13 cellular contexts compared by ENCODE assay signal in the genomic region with DNA sequence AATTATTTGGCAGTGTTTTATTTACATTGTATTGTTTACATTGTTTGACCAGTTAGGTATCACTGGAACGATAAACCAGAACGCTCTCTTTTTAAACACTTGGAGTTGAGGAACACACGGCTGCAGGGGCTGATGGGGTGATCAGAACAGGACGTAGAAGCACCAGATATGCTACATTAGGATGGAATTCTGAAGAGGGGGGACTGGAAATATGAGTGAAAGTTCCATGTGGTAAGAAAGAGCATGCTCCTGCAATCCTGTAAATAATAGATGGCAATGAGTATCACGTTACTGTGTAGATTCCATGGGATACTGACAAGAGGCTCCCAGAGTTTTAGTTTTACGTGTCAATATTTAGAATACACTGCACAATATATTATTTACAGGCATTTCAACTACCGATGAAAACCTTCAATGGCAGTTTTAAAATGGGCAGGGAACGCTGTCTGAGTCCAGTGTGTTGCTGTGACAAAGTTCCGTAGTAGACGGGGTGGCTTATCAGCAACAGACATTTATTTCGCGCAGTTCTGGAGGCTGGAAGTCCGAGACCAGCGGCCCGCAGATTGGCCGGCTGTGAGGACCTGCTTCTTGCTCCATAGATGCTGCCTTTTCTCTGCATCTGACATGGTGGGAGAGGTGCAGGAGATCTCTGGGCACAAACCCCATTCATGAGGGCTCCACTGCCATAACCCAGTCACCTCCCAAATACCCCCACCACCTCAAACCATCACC. TPM values are rescaled to one million over a fixed set of nuclear protein-coding genes. Genes with fewer than 3 reads are reported as not detected.
DNase-seq lines count a peak whose midpoint lies in the region; ATAC-seq and TF ChIP-seq lines count a peak whose summit lies in the region.
"Had no signal": no experiment of that assay in that cellular context is flagged by ENCODE, and none has a peak within 500 bp of the region (broad histone marks: within the 10 kb centered on the region; RNA-seq: fewer than 3 reads in every experiment).

No MANE protein-coding gene starts in this region.

- H3K27me3 Mint-ChIP-seq in Caco-2 (ENCODE audit: insufficient read depth, unreplicated experiment) (no peaks in the 10 kb centered on the region), naive B cell (no peaks in the 10 kb centered on the region)
- H3K27me3 Mint-ChIP-seq in activated T-helper 1 cell treated with anti-CD3 and anti-CD28 coated beads, Interleukin-12 subunit alpha, Interleukin-12 subunit beta, Interleukin-2, Interleukin-4 antibody, amounts not matched to agents 30 ng/mL and 10 ng/mL and 1 ng/mL, durations not matched to agents 14 hours and 24 hours and 36 hours (ENCODE audit: insufficient read depth) = no peaks in the 10 kb centered on the region
- H3K27me3 Mint-ChIP-seq: CD4-positive, CD25-positive, alpha-beta regulatory T cell had no signal

- POLR2A ChIA-PET in AG04450 (lab: Yijun Ruan, JAX) = no interaction called here
- POLR2A ChIA-PET in Caco-2 (lab: Charles Lee) = no interaction called here

- peaks cover 1% of the 10 kb centered on the region; the same call in 1 of the 2 replicates for H3K36me3 ChIP-seq in Caco-2 (ENCODE audit: control insufficient read depth, insufficient read depth, low read length)

- peaks cover 10% of the 10 kb centered on the region for H3K4me1 ChIP-seq in Caco-2

- no TSS peak for BruUV-seq in Caco-2 (replicated peaks; lab: Mats Ljungman, UMichigan)

- peaks cover 6% of the 10 kb centered on the region; the same call in 1 of the 2 replicates for H3K9me3 ChIP-seq in AG04450 (ENCODE audit: control insufficient read depth, insufficient read depth, low read length)
- H3K9me3 ChIP-seq in Caco-2 = no peaks in the 10 kb centered on the region
- H3K9me3 ChIP-seq: psoas muscle had no signal

- peak overlapping the region; percentile 57 for H3K27ac ChIP-seq in AG04450 (ENCODE audit: low read depth, low read length)
- H3K27ac ChIP-seq: psoas muscle had no signal

- CTCF ChIA-PET in AG04450 (lab: Charles Lee) (no interaction called here), Caco-2 (lab: Charles Lee) (no interaction called here)

- DNase-seq in AG04450 (ENCODE audit: low read depth, low spot score) = no peak
- no peak for DNase-seq in Caco-2
- DNase-seq in activated T-helper 1 cell treated with anti-CD3 and anti-CD28 coated beads, Interleukin-12 subunit alpha, Interleukin-12 subunit beta, Interleukin-2, Interleukin-4 antibody, amounts not matched to agents 30 ng/mL and 10 ng/mL and 1 ng/mL, durations not matched to agents 14 hours and 24 hours and 36 hours (ENCODE audit: low spot score) = no peak
- no peak for DNase-seq in naive B cell
- no peak for DNase-seq in kidney glomerular epithelial cell (lab: John Stamatoyannopoulos, UW)
- DNase-seq in effector CD8-positive, alpha-beta T cell (lab: John Stamatoyannopoulos, UW) = no peak
- DNase-seq: CD4-positive, CD25-positive, alpha-beta regulatory T cell; stimulated activated CD8-positive, alpha-beta memory T cell treated with anti-CD3 and anti-CD28 coated beads, Interleukin-4, amount 100 ng/mL, for 48 hours; T-helper 2 cell had no signal

- H3K36me3 Mint-ChIP-seq in Caco-2 (ENCODE audit: insufficient read depth, unreplicated experiment) (peaks cover 34% of the 10 kb centered on the region), naive B cell (peaks cover 0 to 9% of the 10 kb centered on the region in 2 donors)
- H3K36me3 Mint-ChIP-seq in activated T-helper 1 cell treated with anti-CD3 and anti-CD28 coated beads, Interleukin-12 subunit alpha, Interleukin-12 subunit beta, Interleukin-2, Interleukin-4 antibody, amounts not matched to agents 30 ng/mL and 10 ng/mL and 1 ng/mL, durations not matched to agents 14 hours and 24 hours and 36 hours (ENCODE audit: low read depth) = peaks cover 22% of the 10 kb centered on the region

- H3K4me1 Mint-ChIP-seq in Caco-2 (ENCODE audit: low read depth, unreplicated experiment) (peaks cover 15% of the 10 kb centered on the region), naive B cell (peaks cover 20 to 30% (median 24%) of the 10 kb centered on the region in 3 donors)
- H3K4me1 Mint-ChIP-seq in activated T-helper 1 cell treated with anti-CD3 and anti-CD28 coated beads, Interleukin-12 subunit alpha, Interleukin-12 subunit beta, Interleukin-2, Interleukin-4 antibody, amounts not matched to agents 30 ng/mL and 10 ng/mL and 1 ng/mL, durations not matched to agents 14 hours and 24 hours and 36 hours (ENCODE audit: low read depth) = peaks cover 37% of the 10 kb centered on the region

- no peaks in the 10 kb centered on the region for H3K9me3 Mint-ChIP-seq in Caco-2 (ENCODE audit: unreplicated experiment)
- H3K9me3 Mint-ChIP-seq in activated T-helper 1 cell treated with anti-CD3 and anti-CD28 coated beads, Interleukin-12 subunit alpha, Interleukin-12 subunit beta, Interleukin-2, Interleukin-4 antibody, amounts not matched to agents 30 ng/mL and 10 ng/mL and 1 ng/mL, durations not matched to agents 14 hours and 24 hours and 36 hours = no peaks in the 10 kb centered on the region
- H3K9me3 Mint-ChIP-seq in naive B cell = no peaks in the 10 kb centered on the region
- H3K9me3 Mint-ChIP-seq: CD4-positive, CD25-positive, alpha-beta regulatory T cell; GM23338; mesothelial cell of epicardium had no signal

- intact Hi-C loops in Caco-2 (cut with micrococcal nuclease; ENCODE audit: unreplicated experiment) = no loop called here
- intact Hi-C loops in activated T-helper 1 cell treated with anti-CD3 and anti-CD28 coated beads, Interleukin-12 subunit alpha, Interleukin-12 subunit beta, Interleukin-2, Interleukin-4 antibody, amounts not matched to agents 30 ng/mL and 10 ng/mL and 1 ng/mL, durations not matched to agents 14 hours and 24 hours and 36 hours (cut with micrococcal nuclease) = no loop called here

- H3K4me3 Mint-ChIP-seq in Caco-2 (ENCODE audit: unreplicated experiment) (no peak overlapping the region), naive B cell (no peak overlapping the region)
- H3K4me3 Mint-ChIP-seq in activated T-helper 1 cell treated with anti-CD3 and anti-CD28 coated beads, Interleukin-12 subunit alpha, Interleukin-12 subunit beta, Interleukin-2, Interleukin-4 antibody, amounts not matched to agents 30 ng/mL and 10 ng/mL and 1 ng/mL, durations not matched to agents 14 hours and 24 hours and 36 hours = no peak overlapping the region
- H3K4me3 Mint-ChIP-seq: GM23338, mesothelial cell of epicardium had no signal

- H3K27ac Mint-ChIP-seq in Caco-2 (ENCODE audit: unreplicated experiment) (peak overlapping the region; percentile 38), naive B cell (peak overlapping the region in 4 of 6 donors; percentile 20 to 79 (median 64))
- peak overlapping the region; percentile 82 for H3K27ac Mint-ChIP-seq in activated T-helper 1 cell treated with anti-CD3 and anti-CD28 coated beads, Interleukin-12 subunit alpha, Interleukin-12 subunit beta, Interleukin-2, Interleukin-4 antibody, amounts not matched to agents 30 ng/mL and 10 ng/mL and 1 ng/mL, durations not matched to agents 14 hours and 24 hours and 36 hours
- H3K27ac Mint-ChIP-seq: GM23338, mesothelial cell of epicardium had no signal

- no peak for TF ChIP-seq CTCF in AG04450 (IDR thresholded peaks at IDR 0.05; ENCODE audit: low read depth, low read length)
- no peak for TF ChIP-seq CTCF in Caco-2 (IDR thresholded peaks at IDR 0.05; ENCODE audit: insufficient read depth in 1 of 2, low read depth in 1 of 2, low read length in 1 of 2, severe bottlenecking in 1 of 2, unreplicated experiment in 1 of 2)

- H3K27me3 ChIP-seq in AG04450 (ENCODE audit: control insufficient read depth, insufficient read depth, low read length) (no peaks in the 10 kb centered on the region), Caco-2 (replicated peaks; ENCODE audit: control insufficient read depth, insufficient read depth, low read length) (no peaks in the 10 kb centered on the region)

- H3K4me3 ChIP-seq in AG04450 (ENCODE audit: low read depth, low read length) = 0 out of 2 replicates have a peak overlapping the region, but pooled peaks have one; percentile 13
- no peak overlapping the region for H3K4me3 ChIP-seq in Caco-2 (ENCODE audit: low read depth, low read length)
- H3K4me3 ChIP-seq: GM23338, psoas muscle had no signal

- ATAC-seq in naive B cell (ENCODE audit: low read depth in 2 of 2) (no peak), HG02852 (IDR thresholded peaks at IDR 0.05; ENCODE audit: unreplicated experiment) (no peak)
- ATAC-seq: GM23338 had no signal

RNA-seq across cellular contexts. Expression of gene SYNJ2, which starts 43.1 kb away (rescaled TPM):
- polyA plus RNA-seq in AG04450 (2011; rRNA removed) = 38.1 and 40.8 TPM in 2 replicates
- 63.6 and 78.2 TPM in 2 replicates for polyA minus RNA-seq in AG04450 (2011; rRNA and poly(A)+ RNA removed)
- total RNA-seq in Caco-2 (2022) = 45.0 and 47.9 TPM in 2 replicates
- 29.0 and 31.2 TPM in 2 replicates for total RNA-seq in activated T-helper 1 cell treated with anti-CD3 and anti-CD28 coated beads, Interleukin-12 subunit alpha, Interleukin-12 subunit beta, Interleukin-2, Interleukin-4 antibody, amounts not matched to agents 30 ng/mL and 10 ng/mL and 1 ng/mL, durations not matched to agents 14 hours and 24 hours and 36 hours
- polyA plus RNA-seq in naive B cell (ENCODE audit: low read depth in 6 of 6) = 1 to 10 TPM; 2.4 to 9.5 (median 4.7) TPM
